27 cellular contexts compared by ENCODE assay signal in genomic region chr20:57524511-57525176, GRCh38. TPM values are rescaled to one million over a fixed set of nuclear protein-coding genes. Genes with fewer than 3 reads are reported as not detected.
"Had no signal": no experiment of that assay in that cellular context is flagged by ENCODE, and none has a peak within 500 bp of the region (broad histone marks: within the 10 kb centered on the region; RNA-seq: fewer than 3 reads in every experiment).

TSS of gene CTCFL (minus strand) at chr20:57525140. CDS start at chr20:57524205, 935 bp downstream.

- H3K27me3 ChIP-seq: colonic mucosa, dorsolateral prefrontal cortex, esophagus squamous epithelium, gastroesophageal sphincter, thyroid gland, upper lobe of right lung had no signal

- H3K27ac Mint-ChIP-seq: activated CD4-positive, alpha-beta memory T cell treated with anti-CD3 and anti-CD28 coated beads, Interleukin-2, amount 10 ng/mL, durations not matched to agents 7 days and 5 days; activated CD8-positive, alpha-beta memory T cell treated with anti-CD3 and anti-CD28 coated beads, Interleukin-2, amount 10 ng/mL, durations not matched to agents 7 days and 5 days; activated naive CD4-positive, alpha-beta T cell treated with anti-CD3 and anti-CD28 coated beads, Interleukin-2, amount 10 ng/mL, durations not matched to agents 7 days and 5 days; effector memory CD8-positive, alpha-beta T cell; T-helper 17 cell had no signal

- H3K36me3 ChIP-seq: colonic mucosa, esophagus squamous epithelium, gastroesophageal sphincter, thyroid gland, upper lobe of right lung had no signal

- H3K4me1 ChIP-seq: colonic mucosa, gastroesophageal sphincter, thyroid gland, upper lobe of right lung had no signal

- H3K27ac ChIP-seq: colonic mucosa, dorsolateral prefrontal cortex, esophagus squamous epithelium, gastroesophageal sphincter, thyroid gland, upper lobe of right lung had no signal

- DNase-seq: activated CD4-positive, alpha-beta memory T cell treated with anti-CD3 and anti-CD28 coated beads, Interleukin-2, amount 10 ng/mL, durations not matched to agents 7 days and 5 days; activated CD4-positive, alpha-beta T cell treated with anti-CD3 and anti-CD28 coated beads for 48 hours; activated CD8-positive, alpha-beta memory T cell treated with anti-CD3 and anti-CD28 coated beads, Interleukin-2, amount 10 ng/mL, durations not matched to agents 7 days and 5 days; activated effector memory CD4-positive, alpha-beta T cell treated with anti-CD3 and anti-CD28 coated beads, Interleukin-2, amount 50 U/mL, for 16 hours; activated naive CD4-positive, alpha-beta T cell treated with anti-CD3 and anti-CD28 coated beads, Interleukin-2, amount 10 ng/mL, durations not matched to agents 7 days and 5 days; activated T-cell treated with anti-CD3 and anti-CD28 coated beads for 4 hours; amygdala; colonic mucosa; dorsolateral prefrontal cortex; effector memory CD8-positive, alpha-beta T cell; esophagus squamous epithelium; head of caudate nucleus; hypothalamus; left ventricle myocardium superior; mammary epithelial cell; stimulated activated CD4-positive, alpha-beta T cell treated with anti-CD3 and anti-CD28 coated beads, Interleukin-4, amount 100 ng/mL, for 1 hour; stimulated activated naive CD4-positive, alpha-beta T cell; T-helper 17 cell; thyroid gland; upper lobe of right lung had no signal

- H3K36me3 Mint-ChIP-seq: activated CD8-positive, alpha-beta memory T cell treated with anti-CD3 and anti-CD28 coated beads, Interleukin-2, amount 10 ng/mL, durations not matched to agents 7 days and 5 days; activated naive CD4-positive, alpha-beta T cell treated with anti-CD3 and anti-CD28 coated beads, Interleukin-2, amount 10 ng/mL, durations not matched to agents 7 days and 5 days had no signal

- H3K27me3 Mint-ChIP-seq: effector memory CD8-positive, alpha-beta T cell had no signal

- ATAC-seq: activated CD8-positive, alpha-beta memory T cell treated with anti-CD3 and anti-CD28 coated beads, Interleukin-2, amount 10 ng/mL, durations not matched to agents 7 days and 5 days; effector memory CD8-positive, alpha-beta T cell; gastroesophageal sphincter; left ventricle myocardium superior; T-helper 17 cell; upper lobe of right lung had no signal

- H3K4me3 ChIP-seq: colonic mucosa, dorsolateral prefrontal cortex, esophagus squamous epithelium, gastroesophageal sphincter, thyroid gland, upper lobe of right lung had no signal

- H3K4me3 Mint-ChIP-seq: activated CD4-positive, alpha-beta memory T cell treated with anti-CD3 and anti-CD28 coated beads, Interleukin-2, amount 10 ng/mL, durations not matched to agents 7 days and 5 days; activated CD8-positive, alpha-beta memory T cell treated with anti-CD3 and anti-CD28 coated beads, Interleukin-2, amount 10 ng/mL, durations not matched to agents 7 days and 5 days; activated naive CD4-positive, alpha-beta T cell treated with anti-CD3 and anti-CD28 coated beads, Interleukin-2, amount 10 ng/mL, durations not matched to agents 7 days and 5 days; effector memory CD8-positive, alpha-beta T cell; neural crest cell; T-helper 17 cell had no signal

- H3K9me3 ChIP-seq: colonic mucosa, esophagus squamous epithelium, gastroesophageal sphincter, thyroid gland, upper lobe of right lung had no signal

- H3K9me3 Mint-ChIP-seq: activated CD4-positive, alpha-beta memory T cell treated with anti-CD3 and anti-CD28 coated beads, Interleukin-2, amount 10 ng/mL, durations not matched to agents 7 days and 5 days; activated naive CD4-positive, alpha-beta T cell treated with anti-CD3 and anti-CD28 coated beads, Interleukin-2, amount 10 ng/mL, durations not matched to agents 7 days and 5 days; effector memory CD8-positive, alpha-beta T cell; neural crest cell had no signal

RNA-seq across cellular contexts. Expression of gene CTCFL, which starts in this region (rescaled TPM):
- total RNA-seq: activated CD4-positive, alpha-beta memory T cell treated with anti-CD3 and anti-CD28 coated beads, Interleukin-2, amount 10 ng/mL, durations not matched to agents 7 days and 5 days; activated CD8-positive, alpha-beta memory T cell treated with anti-CD3 and anti-CD28 coated beads, Interleukin-2, amount 10 ng/mL, durations not matched to agents 7 days and 5 days; bronchial epithelial cell; gastroesophageal sphincter; left ventricle myocardium superior; mammary epithelial cell; mononuclear cell; myocyte; osteoblast; posterior vena cava; T-helper 17 cell; upper lobe of right lung had no signal
- polyA plus RNA-seq: mammary epithelial cell had no signal
